Comparison of ENCODE assay signal across 28 cellular contexts in genomic region chr4:185651851-185652250, GRCh38.
DNase-seq lines count a peak whose midpoint lies in the region; ATAC-seq and TF ChIP-seq lines count a peak whose summit lies in the region.
"Had no signal": no experiment of that assay in that cellular context is flagged by ENCODE, and none has a peak within 500 bp of the region (broad histone marks: within the 10 kb centered on the region; RNA-seq: fewer than 3 reads in every experiment).

No MANE protein-coding gene starts in this region.

- H3K4me1 Mint-ChIP-seq in WTC11 (peaks cover 69% of the 10 kb centered on the region), progenitor cell of endocrine pancreas (ENCODE audit: low read depth) (peaks cover 22% of the 10 kb centered on the region)
- H3K4me1 Mint-ChIP-seq: activated naive CD8-positive, alpha-beta T cell treated with anti-CD3 and anti-CD28 coated beads, Interleukin-2, amount 50 U/mL, for 24 hours; naive B cell; T-cell had no signal

- DNase-seq in WTC11 (ENCODE audit: low spot score) (no peak), hepatocyte (ENCODE audit: low spot score) (no peak), progenitor cell of endocrine pancreas (ENCODE audit: low spot score, unreplicated experiment) (no peak), NCI-H524 (lab: John Stamatoyannopoulos, UW) (no peak), superior temporal gyrus (ENCODE audit: extremely low spot score) (no peak)
- no peak for DNase-seq in stimulated activated CD4-positive, alpha-beta T cell treated with anti-CD3 and anti-CD28 coated beads, Interleukin-4, amount 100 ng/mL, for 1 hour
- DNase-seq: activated CD4-positive, CD25-positive, alpha-beta regulatory T cell treated with anti-CD3 and anti-CD28 coated beads, Interleukin-2, amount 50 U/mL, for 72 hours; activated gamma-delta T cell; activated naive CD8-positive, alpha-beta T cell treated with anti-CD3 and anti-CD28 coated beads, Interleukin-2, amount 50 U/mL, for 24 hours; BE2C; brain microvascular endothelial cell; DND-41; effector memory CD8-positive, alpha-beta T cell; Kasumi-1; kidney; MV-4-11; naive B cell; NCI-H526 treated with DMSO at 0.1 percent for 48 hours; Peyer's patch; right lobe of liver; SJCRH30; T-cell; upper lobe of left lung had no signal

- no peaks in the 10 kb centered on the region for H4K20me1 ChIP-seq in hepatocyte (ENCODE audit: insufficient read depth, poor library complexity, severe bottlenecking)

- H3K9me2 ChIP-seq in hepatocyte (replicated peaks; ENCODE audit: insufficient read depth) = no peaks in the 10 kb centered on the region

- H3K9me3 ChIP-seq in hepatocyte (ENCODE audit: low read depth) = no peaks in the 10 kb centered on the region
- H3K9me3 ChIP-seq: BE2C, Peyer's patch, right lobe of liver, SJCRH30, upper lobe of left lung had no signal

- no peaks in the 10 kb centered on the region for H3K27me3 ChIP-seq in hepatocyte
- H3K27me3 ChIP-seq: BE2C, brain microvascular endothelial cell, Peyer's patch, right lobe of liver, SJCRH30, upper lobe of left lung had no signal

- TF ChIP-seq CTCF in C4-2B (conservative IDR thresholded peaks at IDR 0.05) = no peak
- no peak for TF ChIP-seq CTCF in WTC11 (IDR thresholded peaks at IDR 0.05)
- TF ChIP-seq CTCF in hepatocyte (IDR thresholded peaks at IDR 0.05; ENCODE audit: poor library complexity) = no peak
- no peak for TF ChIP-seq CTCF in progenitor cell of endocrine pancreas (IDR thresholded peaks at IDR 0.05; ENCODE audit: unreplicated experiment)

- 87% methylated on average over 7 of the region's 7 CpGs for WGBS in hepatocyte (ENCODE audit: low lambda C conversion rate, missing lambda C conversion rate)

- H3K27ac ChIP-seq in C4-2B (peak overlapping the region; percentile 82), hepatocyte (peak overlapping the region; percentile 22)
- H3K27ac ChIP-seq: brain microvascular endothelial cell, Peyer's patch, SJCRH30, upper lobe of left lung had no signal

- ATAC-seq in WTC11 (peak; percentile 46), GM18505 (IDR thresholded peaks at IDR 0.05; ENCODE audit: unreplicated experiment) (no peak)
- ATAC-seq: activated naive CD8-positive, alpha-beta T cell treated with anti-CD3 and anti-CD28 coated beads, Interleukin-2, amount 50 U/mL, for 24 hours; effector memory CD8-positive, alpha-beta T cell; esophagus mucosa; GM12878; T-cell had no signal

- POLR2A ChIA-PET in WTC11 (lab: Charles Lee) = no interaction called here

- H3K27me3 Mint-ChIP-seq in WTC11 (ENCODE audit: low read depth) (no peaks in the 10 kb centered on the region), progenitor cell of endocrine pancreas (no peaks in the 10 kb centered on the region)

- H2AFZ ChIP-seq in hepatocyte = no peak overlapping the region

- H3K79me2 ChIP-seq in hepatocyte = no peaks in the 10 kb centered on the region

- H3K4me2 ChIP-seq in hepatocyte = peak overlapping the region; percentile 32

- H3K9me3 Mint-ChIP-seq in WTC11 = no peaks in the 10 kb centered on the region
- no peaks in the 10 kb centered on the region for H3K9me3 Mint-ChIP-seq in progenitor cell of endocrine pancreas (ENCODE audit: low read depth)
- H3K9me3 Mint-ChIP-seq: activated naive CD8-positive, alpha-beta T cell treated with anti-CD3 and anti-CD28 coated beads, Interleukin-2, amount 50 U/mL, for 24 hours; effector memory CD8-positive, alpha-beta T cell; naive B cell; stimulated activated naive CD8-positive, alpha-beta T cell treated with anti-CD3 and anti-CD28 coated beads, Interleukin-15, Interleukin-2, amounts not matched to agents 100 ng/mL and 50 ng/mL, for 24 hours; T-cell had no signal

- H3K36me3 Mint-ChIP-seq in WTC11 (peaks cover 6% of the 10 kb centered on the region), progenitor cell of endocrine pancreas (ENCODE audit: insufficient read depth) (peaks cover 35% of the 10 kb centered on the region)
- H3K36me3 Mint-ChIP-seq: naive B cell, T-cell had no signal

- no peak for TF ChIP-seq POLR2A in GM18505 (IDR thresholded peaks at IDR 0.05; ENCODE audit: borderline replicate concordance, extremely low read depth, insufficient read depth, insufficient read length)

- H3K4me3 Mint-ChIP-seq in WTC11 (peak overlapping the region; percentile 13; the same call in 1 of the 2 replicates), progenitor cell of endocrine pancreas (ENCODE audit: low read depth) (no peak overlapping the region)
- H3K4me3 Mint-ChIP-seq: activated naive CD8-positive, alpha-beta T cell treated with anti-CD3 and anti-CD28 coated beads, Interleukin-2, amount 50 U/mL, for 24 hours; effector memory CD8-positive, alpha-beta T cell; naive B cell; stimulated activated naive CD8-positive, alpha-beta T cell treated with anti-CD3 and anti-CD28 coated beads, Interleukin-15, Interleukin-2, amounts not matched to agents 100 ng/mL and 50 ng/mL, for 24 hours; T-cell had no signal

- peaks cover 16% of the 10 kb centered on the region for H3K4me1 ChIP-seq in hepatocyte (ENCODE audit: insufficient read depth)
- H3K4me1 ChIP-seq: BE2C, Peyer's patch, SJCRH30 had no signal

- CTCF ChIA-PET in WTC11 (lab: Charles Lee) = interaction anchor here (1.0 kb wide), 1 partner anchor 370 kb away, joined by 4 read pairs; no protein-coding TSS in a partner anchor

- H3K36me3 ChIP-seq in hepatocyte (replicated peaks; ENCODE audit: insufficient read depth, low read depth) = no peaks in the 10 kb centered on the region
- H3K36me3 ChIP-seq: SJCRH30 had no signal

- H3K27ac Mint-ChIP-seq in WTC11 = peak overlapping the region; percentile 85
- H3K27ac Mint-ChIP-seq in progenitor cell of endocrine pancreas = peak overlapping the region; percentile 34
- H3K27ac Mint-ChIP-seq: activated naive CD8-positive, alpha-beta T cell treated with anti-CD3 and anti-CD28 coated beads, Interleukin-2, amount 50 U/mL, for 24 hours; effector memory CD8-positive, alpha-beta T cell; naive B cell; stimulated activated naive CD8-positive, alpha-beta T cell treated with anti-CD3 and anti-CD28 coated beads, Interleukin-15, Interleukin-2, amounts not matched to agents 100 ng/mL and 50 ng/mL, for 24 hours; T-cell had no signal

- H3K4me3 ChIP-seq in hepatocyte = no peak overlapping the region
- H3K4me3 ChIP-seq: GM12878, Peyer's patch, right lobe of liver, SJCRH30, upper lobe of left lung had no signal

TF ChIP-seq in WTC11, 78 proteins besides CTCF, POLR2A, EP300 and RAD21 (continues in another document):
- TF ChIP-seq, protein P1, sequence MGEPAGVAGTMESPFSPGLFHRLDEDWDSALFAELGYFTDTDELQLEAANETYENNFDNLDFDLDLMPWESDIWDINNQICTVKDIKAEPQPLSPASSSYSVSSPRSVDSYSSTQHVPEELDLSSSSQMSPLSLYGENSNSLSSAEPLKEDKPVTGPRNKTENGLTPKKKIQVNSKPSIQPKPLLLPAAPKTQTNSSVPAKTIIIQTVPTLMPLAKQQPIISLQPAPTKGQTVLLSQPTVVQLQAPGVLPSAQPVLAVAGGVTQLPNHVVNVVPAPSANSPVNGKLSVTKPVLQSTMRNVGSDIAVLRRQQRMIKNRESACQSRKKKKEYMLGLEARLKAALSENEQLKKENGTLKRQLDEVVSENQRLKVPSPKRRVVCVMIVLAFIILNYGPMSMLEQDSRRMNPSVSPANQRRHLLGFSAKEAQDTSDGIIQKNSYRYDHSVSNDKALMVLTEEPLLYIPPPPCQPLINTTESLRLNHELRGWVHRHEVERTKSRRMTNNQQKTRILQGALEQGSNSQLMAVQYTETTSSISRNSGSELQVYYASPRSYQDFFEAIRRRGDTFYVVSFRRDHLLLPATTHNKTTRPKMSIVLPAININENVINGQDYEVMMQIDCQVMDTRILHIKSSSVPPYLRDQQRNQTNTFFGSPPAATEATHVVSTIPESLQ (CRISPR knock-in tag; IDR thresholded peaks at IDR 0.05) = no peak
- TF ChIP-seq, protein P2, sequence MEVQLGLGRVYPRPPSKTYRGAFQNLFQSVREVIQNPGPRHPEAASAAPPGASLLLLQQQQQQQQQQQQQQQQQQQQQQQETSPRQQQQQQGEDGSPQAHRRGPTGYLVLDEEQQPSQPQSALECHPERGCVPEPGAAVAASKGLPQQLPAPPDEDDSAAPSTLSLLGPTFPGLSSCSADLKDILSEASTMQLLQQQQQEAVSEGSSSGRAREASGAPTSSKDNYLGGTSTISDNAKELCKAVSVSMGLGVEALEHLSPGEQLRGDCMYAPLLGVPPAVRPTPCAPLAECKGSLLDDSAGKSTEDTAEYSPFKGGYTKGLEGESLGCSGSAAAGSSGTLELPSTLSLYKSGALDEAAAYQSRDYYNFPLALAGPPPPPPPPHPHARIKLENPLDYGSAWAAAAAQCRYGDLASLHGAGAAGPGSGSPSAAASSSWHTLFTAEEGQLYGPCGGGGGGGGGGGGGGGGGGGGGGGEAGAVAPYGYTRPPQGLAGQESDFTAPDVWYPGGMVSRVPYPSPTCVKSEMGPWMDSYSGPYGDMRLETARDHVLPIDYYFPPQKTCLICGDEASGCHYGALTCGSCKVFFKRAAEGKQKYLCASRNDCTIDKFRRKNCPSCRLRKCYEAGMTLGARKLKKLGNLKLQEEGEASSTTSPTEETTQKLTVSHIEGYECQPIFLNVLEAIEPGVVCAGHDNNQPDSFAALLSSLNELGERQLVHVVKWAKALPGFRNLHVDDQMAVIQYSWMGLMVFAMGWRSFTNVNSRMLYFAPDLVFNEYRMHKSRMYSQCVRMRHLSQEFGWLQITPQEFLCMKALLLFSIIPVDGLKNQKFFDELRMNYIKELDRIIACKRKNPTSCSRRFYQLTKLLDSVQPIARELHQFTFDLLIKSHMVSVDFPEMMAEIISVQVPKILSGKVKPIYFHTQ (CRISPR knock-in tag; IDR thresholded peaks at IDR 0.05) = no peak
- TF ChIP-seq CREB1 (CRISPR knock-in tag; IDR thresholded peaks at IDR 0.05) = no peak
- TF ChIP-seq ZNF219 (CRISPR knock-in tag; IDR thresholded peaks at IDR 0.05; ENCODE audit: borderline replicate concordance) = no peak
- TF ChIP-seq ZNF416 (CRISPR knock-in tag; IDR thresholded peaks at IDR 0.05) = no peak
- no peak for TF ChIP-seq ZNF423 (CRISPR knock-in tag; IDR thresholded peaks at IDR 0.05)
- no peak for TF ChIP-seq SP1 (CRISPR knock-in tag; conservative IDR thresholded peaks at IDR 0.05)
